Comparison of ENCODE assay signal across 29 cellular contexts in genomic region chr18:46273861-46274260, GRCh38.
"Had no signal": no experiment of that assay in that cellular context is flagged by ENCODE, and none has a peak within 500 bp of the region (broad histone marks: within the 10 kb centered on the region; RNA-seq: fewer than 3 reads in every experiment).

No MANE protein-coding gene starts in this region.

- DNase-seq: activated CD4-positive, alpha-beta T cell treated with anti-CD3 and anti-CD28 coated beads for 1 hour; activated CD4-positive, alpha-beta T cell treated with anti-CD3 and anti-CD28 coated beads, Interleukin-2, amount 50 U/mL, for 4 hours; activated CD8-positive, alpha-beta memory T cell treated with anti-CD3 and anti-CD28 coated beads for 24 hours; activated CD8-positive, alpha-beta memory T cell treated with anti-CD3 and anti-CD28 coated beads, Interleukin-2, amount 50 U/mL, for 4 hours; activated naive CD4-positive, alpha-beta T cell; activated T-cell treated with anti-CD3 and anti-CD28 coated beads, Interleukin-2, amount 50 U/mL, for 24 hours; adrenal gland; head of caudate nucleus; hypothalamus; naive thymus-derived CD8-positive, alpha-beta T cell; posterior cingulate gyrus; retina; sigmoid colon; stimulated activated CD4-positive, alpha-beta T cell treated with anti-CD3 and anti-CD28 coated beads, Interleukin-15, amount 100 ng/mL, for 24 hours; stimulated activated CD4-positive, alpha-beta T cell treated with anti-CD3 and anti-CD28 coated beads, Interleukin-4, amount 100 ng/mL, for 1 hour; stimulated activated naive CD8-positive, alpha-beta T cell treated with anti-CD3 and anti-CD28 coated beads, Interleukin-15, Interleukin-2, amounts not matched to agents 100 U/mL and 50 U/mL, for 24 hours; uterus had no signal

- H3K36me3 Mint-ChIP-seq: neural progenitor cell had no signal

- H3K9ac ChIP-seq: neural progenitor cell had no signal

- H3K27ac Mint-ChIP-seq: activated naive CD8-positive, alpha-beta T cell; activated T-helper 2 cell treated with anti-CD3 and anti-CD28 coated beads, Interferon-gamma antibody, Interleukin-2, Interleukin-4, amounts not matched to agents 10 μg/mL and 5 μg/mL and 100 μg/mL, durations not matched to agents 14 hours and 24 hours and 36 hours; neural progenitor cell had no signal

- ATAC-seq: gastroesophageal sphincter; naive thymus-derived CD8-positive, alpha-beta T cell; stimulated activated naive CD8-positive, alpha-beta T cell treated with anti-CD3 and anti-CD28 coated beads, Interleukin-15, Interleukin-2, amounts not matched to agents 100 U/mL and 50 U/mL, for 24 hours had no signal

- H3K4me3 ChIP-seq: adrenal gland, ascending aorta, gastroesophageal sphincter, neural progenitor cell, sigmoid colon, smooth muscle cell, suprapubic skin, tibial nerve, uterus had no signal

- H3K36me3 ChIP-seq: adrenal gland, ascending aorta, gastroesophageal sphincter, neural progenitor cell, sigmoid colon, suprapubic skin, tibial nerve, uterus had no signal

- H2AFZ ChIP-seq: neural progenitor cell had no signal

- H3K4me1 ChIP-seq: ascending aorta, gastroesophageal sphincter, neural progenitor cell, sigmoid colon, suprapubic skin, uterus had no signal

- H3K27ac ChIP-seq: adrenal gland, ascending aorta, gastroesophageal sphincter, neural progenitor cell, sigmoid colon, suprapubic skin, tibial nerve, uterus had no signal

- H3K27me3 Mint-ChIP-seq: activated naive CD8-positive, alpha-beta T cell; activated T-cell treated with anti-CD3 and anti-CD28 coated beads, Interleukin-2, amount 50 U/mL, for 24 hours; central memory CD8-positive, alpha-beta T cell; naive thymus-derived CD8-positive, alpha-beta T cell had no signal

- FAIRE-seq: colon, TTC549 had no signal

- H3K4me2 ChIP-seq: neural progenitor cell, smooth muscle cell had no signal

- H3K9me3 Mint-ChIP-seq: activated T-cell treated with anti-CD3 and anti-CD28 coated beads, Interleukin-2, amount 50 U/mL, for 24 hours; activated T-helper 2 cell treated with anti-CD3 and anti-CD28 coated beads, Interferon-gamma antibody, Interleukin-2, Interleukin-4, amounts not matched to agents 10 μg/mL and 5 μg/mL and 100 μg/mL, durations not matched to agents 14 hours and 24 hours and 36 hours; central memory CD8-positive, alpha-beta T cell; naive thymus-derived CD8-positive, alpha-beta T cell; neural progenitor cell; T-helper 2 cell treated with Interferon-gamma antibody and Interleukin-4, amounts not matched to agents 5 μg/mL and 100 μg/mL, for 36 hours had no signal

- H3K9me3 ChIP-seq: adrenal gland, ascending aorta, gastroesophageal sphincter, sigmoid colon, suprapubic skin, tibial nerve, uterus had no signal

- H3K4me3 Mint-ChIP-seq: activated naive CD8-positive, alpha-beta T cell; activated T-cell treated with anti-CD3 and anti-CD28 coated beads, Interleukin-2, amount 50 U/mL, for 24 hours; central memory CD8-positive, alpha-beta T cell; naive thymus-derived CD8-positive, alpha-beta T cell; neural progenitor cell; T-helper 2 cell treated with Interferon-gamma antibody and Interleukin-4, amounts not matched to agents 5 μg/mL and 100 μg/mL, for 36 hours had no signal

- H3K27me3 ChIP-seq: adrenal gland, ascending aorta, gastroesophageal sphincter, neural progenitor cell, sigmoid colon, suprapubic skin, tibial nerve, uterus had no signal
